In genomic region chr17:34517406-34517805, GRCh38 we compare ENCODE assay signal across 33 cellular contexts.
"Had no signal": no experiment of that assay in that cellular context is flagged by ENCODE, and none has a peak within 500 bp of the region (broad histone marks: within the 10 kb centered on the region; RNA-seq: fewer than 3 reads in every experiment).

No MANE protein-coding gene starts in this region.

- DNase-seq: Karpas-422, Kasumi-1, MG63, MM.1S, MV-4-11, NCI-H1048, NCI-H1092, NCI-H1092 treated with DMSO at 0.1 percent for 48 hours, NCI-H1105, NCI-H1105 treated with DMSO at 0.1 percent for 48 hours, NCI-H1417, NCI-H1417 treated with DMSO at 0.1 percent for 48 hours, NCI-H1436, NCI-H1436 treated with DMSO at 0.1 percent for 48 hours, NCI-H146, NCI-H1694, NCI-H1694 treated with DMSO at 0.1 percent for 48 hours, NCI-H187, NCI-H187 treated with DMSO at 0.1 percent for 48 hours, NCI-H1930, NCI-H2029, NCI-H2029 treated with DMSO at 0.1 percent for 48 hours, NCI-H2081, NCI-H2081 treated with DMSO at 0.1 percent for 48 hours, NCI-H2107, NCI-H2227 treated with DMSO at 0.1 percent for 48 hours, NCI-H226, NCI-H345, NCI-H446, NCI-H446 treated with DMSO at 0.1 percent for 48 hours, NCI-H510A, NCI-H510A treated with DMSO at 0.1 percent for 48 hours, NCI-H524 had no signal
